19 cellular contexts compared by ENCODE assay signal in the genomic region with DNA sequence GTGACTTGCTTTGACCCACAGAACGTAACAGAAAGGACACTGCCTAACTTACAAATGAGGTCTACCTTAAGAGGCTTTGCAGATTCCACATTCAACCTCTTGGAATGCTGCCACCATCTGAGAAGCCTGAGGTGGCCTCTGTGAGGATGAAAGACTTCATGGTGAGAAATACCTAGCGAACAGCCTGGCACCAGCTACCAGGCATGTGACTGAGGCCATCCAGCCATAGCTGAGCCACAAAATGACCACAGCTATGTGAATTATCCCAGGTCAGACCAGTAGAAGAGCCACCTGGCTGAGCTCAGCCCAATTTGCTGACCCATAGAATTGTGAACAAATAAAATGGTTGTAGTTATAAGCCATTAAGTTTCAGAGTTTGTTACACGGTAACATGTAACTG. TPM values are rescaled to one million over a fixed set of nuclear protein-coding genes. Genes with fewer than 3 reads are reported as not detected.
A peak's percentile ranks its signal among the peaks of the same experiment; 100 is the strongest.
DNase-seq lines count a peak whose midpoint lies in the region; ATAC-seq and TF ChIP-seq lines count a peak whose summit lies in the region.
"Had no signal": no experiment of that assay in that cellular context is flagged by ENCODE, and none has a peak within 500 bp of the region (broad histone marks: within the 10 kb centered on the region; RNA-seq: fewer than 3 reads in every experiment).

No MANE protein-coding gene starts in this region.

- in situ Hi-C loops in mammary epithelial cell (cut with MboI; ENCODE audit: low sequenced_read_pairs in 2 of 2) = no loop called here

- CTCF ChIA-PET in mammary epithelial cell (lab: Charles Lee; ENCODE audit: low non-redundant PET) = no interaction called here

- H3K9me3 ChIP-seq in mammary epithelial cell (replicated peaks; ENCODE audit: insufficient read depth, low read length) (no peaks in the 10 kb centered on the region), breast epithelium (peaks cover 10 to 11% of the 10 kb centered on the region in 2 donors), T-helper 17 cell (ENCODE audit: control insufficient read depth, low read length, poor library complexity, severe bottlenecking) (peaks cover 2% of the 10 kb centered on the region), stomach (peaks cover 0 to 6% (median 0%) of the 10 kb centered on the region in 4 donors)

- no TSS peak for BruUV-seq in mammary epithelial cell (replicated peaks; lab: Mats Ljungman, UMichigan)

- no peak for ATAC-seq in T-helper 17 cell
- no peak for ATAC-seq in HG02852 (IDR thresholded peaks at IDR 0.05; ENCODE audit: unreplicated experiment)
- no peak for ATAC-seq in HG03097 (IDR thresholded peaks at IDR 0.05; ENCODE audit: low FRiP score, unreplicated experiment)
- ATAC-seq: CD8-positive, alpha-beta T cell; PC-3 had no signal

- intact Hi-C loops in mammary epithelial cell (cut with micrococcal nuclease) = no loop called here
- intact Hi-C loops in breast epithelium (cut with DNase I; ENCODE audit: low total_unique reads) = no loop called here
- intact Hi-C loops in stomach (cut with DNase I; ENCODE audit: low total_unique reads) = no loop called here

- H3K4me3 Mint-ChIP-seq in T-helper 17 cell (no peak overlapping the region), mesothelial cell of epicardium (no peak overlapping the region)
- H3K4me3 Mint-ChIP-seq: CD8-positive, alpha-beta T cell; IgD-negative memory B cell had no signal

- no peak overlapping the region for H2AFZ ChIP-seq in mammary epithelial cell (ENCODE audit: low read depth, low read length)

- peaks cover 20% of the 10 kb centered on the region for H3K9me3 Mint-ChIP-seq in mesothelial cell of epicardium

- H3K4me1 ChIP-seq in mammary epithelial cell (ENCODE audit: insufficient read depth, low read length) (no peaks in the 10 kb centered on the region), breast epithelium (no peaks in the 10 kb centered on the region), stomach (peaks cover 0 to 8% (median 1%) of the 10 kb centered on the region in 4 donors)

- 75% methylated on average over 3 of the region's 3 CpGs for WGBS in mammary epithelial cell (ENCODE audit: low coverage, missing lambda C conversion rate)
- WGBS in stomach, 5 donors = 94 to 97% (median 95%) methylated on average over 3 of the region's 3 CpGs

- no peaks in the 10 kb centered on the region for H3K79me2 ChIP-seq in mammary epithelial cell (ENCODE audit: insufficient read depth, low read length)

- H3K27ac Mint-ChIP-seq in T-helper 17 cell = peak overlapping the region; percentile 65
- H3K27ac Mint-ChIP-seq in mesothelial cell of epicardium = no peak overlapping the region
- H3K27ac Mint-ChIP-seq: CD8-positive, alpha-beta T cell; IgD-negative memory B cell had no signal

- H3K27me3 Mint-ChIP-seq in T-helper 17 cell (no peaks in the 10 kb centered on the region), mesothelial cell of epicardium (ENCODE audit: low read depth) (no peaks in the 10 kb centered on the region)
- H3K27me3 Mint-ChIP-seq: IgD-negative memory B cell had no signal

- H3K9ac ChIP-seq in mammary epithelial cell (ENCODE audit: insufficient read depth, low read length) = no peak overlapping the region
- H3K9ac ChIP-seq: BLaER1 had no signal

- no peaks in the 10 kb centered on the region for H4K20me1 ChIP-seq in mammary epithelial cell (ENCODE audit: insufficient read depth, low read length)

- peak; percentile 26 for DNase-seq in mammary epithelial cell
- DNase-seq in breast epithelium (ENCODE audit: low spot score in 2 of 2) = no peak
- no peak for DNase-seq in T-helper 17 cell
- peak; percentile 97 for DNase-seq in kidney tubule cell (ENCODE audit: low spot score)
- DNase-seq in mesothelial cell of epicardium (ENCODE audit: low spot score in 2 of 2, unreplicated experiment in 2 of 2) = no peak
- no peak for DNase-seq in stomach
- DNase-seq: 8988T; CD8-positive, alpha-beta T cell; DMS79 treated with DMSO at 0.1 percent for 48 hours; HCEC 1CT; MV-4-11; NCI-H1417; NCI-H187 treated with DMSO at 0.1 percent for 48 hours; NCI-H446 treated with DMSO at 0.1 percent for 48 hours; PC-3 had no signal

- no peak overlapping the region for H3K4me2 ChIP-seq in mammary epithelial cell (ENCODE audit: insufficient read depth, low read depth, low read length)
- H3K4me2 ChIP-seq: BLaER1 had no signal

- H3K27ac ChIP-seq in mammary epithelial cell (ENCODE audit: insufficient read depth, low read depth, low read length) (no peak overlapping the region), breast epithelium (no peak overlapping the region), stomach (no peak overlapping the region)
- H3K27ac ChIP-seq: BLaER1 had no signal

- no peaks in the 10 kb centered on the region for H3K27me3 ChIP-seq in mammary epithelial cell (ENCODE audit: insufficient read depth, low read length)
- H3K27me3 ChIP-seq in breast epithelium = no peaks in the 10 kb centered on the region
- H3K27me3 ChIP-seq in stomach = no peaks in the 10 kb centered on the region
- H3K27me3 ChIP-seq: BLaER1 had no signal

- H3K36me3 Mint-ChIP-seq in T-helper 17 cell (ENCODE audit: low read depth) (peaks cover 12% of the 10 kb centered on the region), mesothelial cell of epicardium (peaks cover 24% of the 10 kb centered on the region)

- dilution Hi-C loops in mammary epithelial cell (cut with HindIII; ENCODE audit: low sequenced_read_pairs) = no loop called here

- H3K4me3 ChIP-seq in mammary epithelial cell (replicated peaks in 1 of 3; ENCODE audit: insufficient read depth in 1 of 3, low read depth in 2 of 3, low read length in 3 of 3) = no peak overlapping the region
- H3K4me3 ChIP-seq in breast epithelium = no peak overlapping the region
- H3K4me3 ChIP-seq in stomach = no peak overlapping the region
- H3K4me3 ChIP-seq: BLaER1 had no signal

- H3K36me3 ChIP-seq in mammary epithelial cell (ENCODE audit: insufficient read depth, low read length) (no peaks in the 10 kb centered on the region), breast epithelium (no peaks in the 10 kb centered on the region), stomach (peaks cover 0 to 55% (median 40%) of the 10 kb centered on the region in 4 donors)

- TF ChIP-seq POLR2A in breast epithelium (IDR thresholded peaks at IDR 0.05) (no peak), stomach (IDR thresholded peaks at IDR 0.05) (no peak)

- TF ChIP-seq CTCF in mammary epithelial cell (conservative IDR thresholded peaks at IDR 0.05 in 1 of 2, IDR thresholded peaks at IDR 0.05 in 1 of 2; ENCODE audit: extremely low read depth in 1 of 2, insufficient read depth in 1 of 2, low read depth in 1 of 2, low read length in 2 of 2) (no peak), breast epithelium (IDR thresholded peaks at IDR 0.05) (no peak), mesothelial cell of epicardium (IDR thresholded peaks at IDR 0.05; ENCODE audit: unreplicated experiment) (no peak), stomach (IDR thresholded peaks at IDR 0.05) (no peak)

- peaks cover 5% of the 10 kb centered on the region for H3K4me1 Mint-ChIP-seq in T-helper 17 cell
- H3K4me1 Mint-ChIP-seq in mesothelial cell of epicardium = no peaks in the 10 kb centered on the region

- TF ChIP-seq EP300 in stomach (IDR thresholded peaks at IDR 0.05) = no peak

RNA-seq across cellular contexts. Expression of gene PPARA, which starts 37.5 kb away (rescaled TPM):
- total RNA-seq in mammary epithelial cell = 10 to 100 TPM; 10.3 to 15.5 TPM
- polyA plus RNA-seq in mammary epithelial cell = 7.4 TPM
- polyA minus RNA-seq in mammary epithelial cell = 46.3 TPM
- total RNA-seq in breast epithelium = 10 to 100 TPM; 15.2 to 31.0 (median 22.3) TPM
- 10 to 100 TPM; 11.7 to 12.3 TPM for total RNA-seq in T-helper 17 cell
- total RNA-seq in mesothelial cell of epicardium = 12.0 to 15.1 TPM (median 13.0 TPM) in 3 replicates
- total RNA-seq in stomach = 10 to 100 TPM in 4 of 5 donors, 1 to 10 TPM in 1; 8.2 to 28.8 (median 19.4) TPM
- polyA plus RNA-seq in stomach = 1 to 10 TPM; 3.4 to 8.6 (median 5.3) TPM

Comparison
In these comparisons a context has a peak if more than half of its experiments do, and no peak if none do; other contexts are left out.
1. DNase-seq: peak in mammary epithelial cell (single experiment) and kidney tubule cell (single experiment); none in breast epithelium (0 of 2), T-helper 17 cell (0 of 3), mesothelial cell of epicardium (0 of 2) and stomach (single experiment).